1 cellular context compared by ENCODE assay signal in genomic region chr1:58596631-58597052, GRCh38.
TF ChIP-seq lines count a peak whose summit lies in the region.

No MANE protein-coding gene starts in this region.

TF ChIP-seq in K562, 482 proteins besides CTCF, POLR2A, EP300 and RAD21 (continues in another document):
- no peak for TF ChIP-seq HNRNPK (IDR thresholded peaks at IDR 0.05; ENCODE audit: low read depth, low read length, poor library complexity, severe bottlenecking)
- TF ChIP-seq, protein P1, sequence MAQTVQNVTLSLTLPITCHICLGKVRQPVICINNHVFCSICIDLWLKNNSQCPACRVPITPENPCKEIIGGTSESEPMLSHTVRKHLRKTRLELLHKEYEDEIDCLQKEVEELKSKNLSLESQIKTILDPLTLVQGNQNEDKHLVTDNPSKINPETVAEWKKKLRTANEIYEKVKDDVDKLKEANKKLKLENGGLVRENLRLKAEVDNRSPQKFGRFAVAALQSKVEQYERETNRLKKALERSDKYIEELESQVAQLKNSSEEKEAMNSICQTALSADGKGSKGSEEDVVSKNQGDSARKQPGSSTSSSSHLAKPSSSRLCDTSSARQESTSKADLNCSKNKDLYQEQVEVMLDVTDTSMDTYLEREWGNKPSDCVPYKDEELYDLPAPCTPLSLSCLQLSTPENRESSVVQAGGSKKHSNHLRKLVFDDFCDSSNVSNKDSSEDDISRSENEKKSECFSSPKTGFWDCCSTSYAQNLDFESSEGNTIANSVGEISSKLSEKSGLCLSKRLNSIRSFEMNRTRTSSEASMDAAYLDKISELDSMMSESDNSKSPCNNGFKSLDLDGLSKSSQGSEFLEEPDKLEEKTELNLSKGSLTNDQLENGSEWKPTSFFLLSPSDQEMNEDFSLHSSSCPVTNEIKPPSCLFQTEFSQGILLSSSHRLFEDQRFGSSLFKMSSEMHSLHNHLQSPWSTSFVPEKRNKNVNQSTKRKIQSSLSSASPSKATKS (CRISPR knock-in tag; IDR thresholded peaks at IDR 0.05): no peak
- no peak for TF ChIP-seq FOS (IDR thresholded peaks at IDR 0.05; ENCODE audit: extremely low read depth, insufficient read length)
- no peak for TF ChIP-seq ZKSCAN3 (CRISPR knock-in tag; IDR thresholded peaks at IDR 0.05)
- no peak for TF ChIP-seq U2AF1 (optimal IDR thresholded peaks at IDR 0.05; ENCODE audit: low read depth, low read length)
- TF ChIP-seq POLR2AphosphoS2 (IDR thresholded peaks at IDR 0.05; ENCODE audit: low read length): no peak
- TF ChIP-seq PRMT5 (CRISPR knock-in tag; IDR thresholded peaks at IDR 0.05): no peak
- no peak for TF ChIP-seq ZNF668 (CRISPR knock-in tag; IDR thresholded peaks at IDR 0.05)
- TF ChIP-seq SAFB2 (IDR thresholded peaks at IDR 0.05; ENCODE audit: borderline replicate concordance, low read depth, low read length, severe bottlenecking): no peak
- no peak for TF ChIP-seq ZNF764 (CRISPR knock-in tag; IDR thresholded peaks at IDR 0.05; ENCODE audit: low read depth)
- no peak for TF ChIP-seq ARID2 (IDR thresholded peaks at IDR 0.05)
- no peak for TF ChIP-seq CUX1 (CRISPR knock-in tag; IDR thresholded peaks at IDR 0.05)
- no peak for TF ChIP-seq ZFP36 (IDR thresholded peaks at IDR 0.05; ENCODE audit: low read depth, low read length, partially characterized antibody)
- no peak for TF ChIP-seq TCF7L2 (IDR thresholded peaks at IDR 0.05; ENCODE audit: low read depth, low read length)
- TF ChIP-seq, protein P2, sequence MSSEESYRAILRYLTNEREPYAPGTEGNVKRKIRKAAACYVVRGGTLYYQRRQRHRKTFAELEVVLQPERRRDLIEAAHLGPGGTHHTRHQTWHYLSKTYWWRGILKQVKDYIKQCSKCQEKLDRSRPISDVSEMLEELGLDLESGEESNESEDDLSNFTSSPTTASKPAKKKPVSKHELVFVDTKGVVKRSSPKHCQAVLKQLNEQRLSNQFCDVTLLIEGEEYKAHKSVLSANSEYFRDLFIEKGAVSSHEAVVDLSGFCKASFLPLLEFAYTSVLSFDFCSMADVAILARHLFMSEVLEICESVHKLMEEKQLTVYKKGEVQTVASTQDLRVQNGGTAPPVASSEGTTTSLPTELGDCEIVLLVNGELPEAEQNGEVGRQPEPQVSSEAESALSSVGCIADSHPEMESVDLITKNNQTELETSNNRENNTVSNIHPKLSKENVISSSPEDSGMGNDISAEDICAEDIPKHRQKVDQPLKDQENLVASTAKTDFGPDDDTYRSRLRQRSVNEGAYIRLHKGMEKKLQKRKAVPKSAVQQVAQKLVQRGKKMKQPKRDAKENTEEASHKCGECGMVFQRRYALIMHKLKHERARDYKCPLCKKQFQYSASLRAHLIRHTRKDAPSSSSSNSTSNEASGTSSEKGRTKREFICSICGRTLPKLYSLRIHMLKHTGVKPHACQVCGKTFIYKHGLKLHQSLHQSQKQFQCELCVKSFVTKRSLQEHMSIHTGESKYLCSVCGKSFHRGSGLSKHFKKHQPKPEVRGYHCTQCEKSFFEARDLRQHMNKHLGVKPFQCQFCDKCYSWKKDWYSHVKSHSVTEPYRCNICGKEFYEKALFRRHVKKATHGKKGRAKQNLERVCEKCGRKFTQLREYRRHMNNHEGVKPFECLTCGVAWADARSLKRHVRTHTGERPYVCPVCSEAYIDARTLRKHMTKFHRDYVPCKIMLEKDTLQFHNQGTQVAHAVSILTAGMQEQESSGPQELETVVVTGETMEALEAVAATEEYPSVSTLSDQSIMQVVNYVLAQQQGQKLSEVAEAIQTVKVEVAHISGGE (CRISPR knock-in tag; IDR thresholded peaks at IDR 0.05): no peak
- TF ChIP-seq, protein P3, sequence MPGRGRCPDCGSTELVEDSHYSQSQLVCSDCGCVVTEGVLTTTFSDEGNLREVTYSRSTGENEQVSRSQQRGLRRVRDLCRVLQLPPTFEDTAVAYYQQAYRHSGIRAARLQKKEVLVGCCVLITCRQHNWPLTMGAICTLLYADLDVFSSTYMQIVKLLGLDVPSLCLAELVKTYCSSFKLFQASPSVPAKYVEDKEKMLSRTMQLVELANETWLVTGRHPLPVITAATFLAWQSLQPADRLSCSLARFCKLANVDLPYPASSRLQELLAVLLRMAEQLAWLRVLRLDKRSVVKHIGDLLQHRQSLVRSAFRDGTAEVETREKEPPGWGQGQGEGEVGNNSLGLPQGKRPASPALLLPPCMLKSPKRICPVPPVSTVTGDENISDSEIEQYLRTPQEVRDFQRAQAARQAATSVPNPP (IDR thresholded peaks at IDR 0.05; ENCODE audit: borderline replicate concordance, insufficient read depth, insufficient read length): no peak
- TF ChIP-seq RBM34 (IDR thresholded peaks at IDR 0.05; ENCODE audit: borderline replicate concordance, insufficient read depth, low read length): no peak
- TF ChIP-seq CBFA2T2 (conservative IDR thresholded peaks at IDR 0.05): peak; percentile 50
- no peak for TF ChIP-seq BCL6 (CRISPR knock-in tag; IDR thresholded peaks at IDR 0.05)
- no peak for TF ChIP-seq ZNF785 (CRISPR knock-in tag; IDR thresholded peaks at IDR 0.05)
- no peak for TF ChIP-seq RFX5 (IDR thresholded peaks at IDR 0.05; ENCODE audit: low read depth, low read length)
- peak; percentile 38; the same call in 1 of the 2 replicates for TF ChIP-seq TAL1 (IDR thresholded peaks at IDR 0.05)
- no peak for TF ChIP-seq ADNP (tag; IDR thresholded peaks at IDR 0.05)
- no peak for TF ChIP-seq NFRKB (IDR thresholded peaks at IDR 0.05; ENCODE audit: low read depth)
- peak; percentile 53; the same call in 1 of the 2 replicates for TF ChIP-seq SPI1 (IDR thresholded peaks at IDR 0.05; ENCODE audit: borderline replicate concordance, low read depth, low read length)
- TF ChIP-seq MAFG (tag; conservative IDR thresholded peaks at IDR 0.05): peak; percentile 45
- TF ChIP-seq ZNF143 (CRISPR knock-in tag; IDR thresholded peaks at IDR 0.05): no peak
- TF ChIP-seq NR2C2 (CRISPR knock-in tag; IDR thresholded peaks at IDR 0.05): no peak
- TF ChIP-seq NR2C2 (tag; IDR thresholded peaks at IDR 0.05): no peak
- TF ChIP-seq C11orf30 (IDR thresholded peaks at IDR 0.05; ENCODE audit: low read depth): peak; percentile 47; the same call in 1 of the 2 replicates
- TF ChIP-seq HMG20B (CRISPR knock-in tag; IDR thresholded peaks at IDR 0.05): no peak
- TF ChIP-seq, protein P4, sequence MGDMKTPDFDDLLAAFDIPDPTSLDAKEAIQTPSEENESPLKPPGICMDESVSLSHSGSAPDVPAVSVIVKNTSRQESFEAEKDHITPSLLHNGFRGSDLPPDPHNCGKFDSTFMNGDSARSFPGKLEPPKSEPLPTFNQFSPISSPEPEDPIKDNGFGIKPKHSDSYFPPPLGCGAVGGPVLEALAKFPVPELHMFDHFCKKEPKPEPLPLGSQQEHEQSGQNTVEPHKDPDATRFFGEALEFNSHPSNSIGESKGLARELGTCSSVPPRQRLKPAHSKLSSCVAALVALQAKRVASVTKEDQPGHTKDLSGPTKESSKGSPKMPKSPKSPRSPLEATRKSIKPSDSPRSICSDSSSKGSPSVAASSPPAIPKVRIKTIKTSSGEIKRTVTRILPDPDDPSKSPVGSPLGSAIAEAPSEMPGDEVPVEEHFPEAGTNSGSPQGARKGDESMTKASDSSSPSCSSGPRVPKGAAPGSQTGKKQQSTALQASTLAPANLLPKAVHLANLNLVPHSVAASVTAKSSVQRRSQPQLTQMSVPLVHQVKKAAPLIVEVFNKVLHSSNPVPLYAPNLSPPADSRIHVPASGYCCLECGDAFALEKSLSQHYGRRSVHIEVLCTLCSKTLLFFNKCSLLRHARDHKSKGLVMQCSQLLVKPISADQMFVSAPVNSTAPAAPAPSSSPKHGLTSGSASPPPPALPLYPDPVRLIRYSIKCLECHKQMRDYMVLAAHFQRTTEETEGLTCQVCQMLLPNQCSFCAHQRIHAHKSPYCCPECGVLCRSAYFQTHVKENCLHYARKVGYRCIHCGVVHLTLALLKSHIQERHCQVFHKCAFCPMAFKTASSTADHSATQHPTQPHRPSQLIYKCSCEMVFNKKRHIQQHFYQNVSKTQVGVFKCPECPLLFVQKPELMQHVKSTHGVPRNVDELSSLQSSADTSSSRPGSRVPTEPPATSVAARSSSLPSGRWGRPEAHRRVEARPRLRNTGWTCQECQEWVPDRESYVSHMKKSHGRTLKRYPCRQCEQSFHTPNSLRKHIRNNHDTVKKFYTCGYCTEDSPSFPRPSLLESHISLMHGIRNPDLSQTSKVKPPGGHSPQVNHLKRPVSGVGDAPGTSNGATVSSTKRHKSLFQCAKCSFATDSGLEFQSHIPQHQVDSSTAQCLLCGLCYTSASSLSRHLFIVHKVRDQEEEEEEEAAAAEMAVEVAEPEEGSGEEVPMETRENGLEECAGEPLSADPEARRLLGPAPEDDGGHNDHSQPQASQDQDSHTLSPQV (IDR thresholded peaks at IDR 0.05): no peak
- TF ChIP-seq TEAD1 (CRISPR knock-in tag; IDR thresholded peaks at IDR 0.05): no peak
- no peak for TF ChIP-seq PTTG1 (tag; IDR thresholded peaks at IDR 0.05; ENCODE audit: low read depth)
- peak; percentile 63 for TF ChIP-seq CBFA2T3 (IDR thresholded peaks at IDR 0.05)
- TF ChIP-seq NONO (IDR thresholded peaks at IDR 0.05; ENCODE audit: low read depth in 2 of 2, low read length in 1 of 2): no peak
- peak; percentile 49; the same call in 1 of the 2 replicates for TF ChIP-seq ARID1B (IDR thresholded peaks at IDR 0.05)
- TF ChIP-seq WHSC1 (IDR thresholded peaks at IDR 0.05; ENCODE audit: low read length): no peak
